In genomic region chr1:40267767-40268187, GRCh38 we compare ENCODE assay signal across 13 cellular contexts. TPM values are rescaled to one million over a fixed set of nuclear protein-coding genes. Genes with fewer than 3 reads are reported as not detected.
A peak's percentile ranks its signal among the peaks of the same experiment; 100 is the strongest.
DNase-seq lines count a peak whose midpoint lies in the region; ATAC-seq and TF ChIP-seq lines count a peak whose summit lies in the region.
"Had no signal": no experiment of that assay in that cellular context is flagged by ENCODE, and none has a peak within 500 bp of the region (broad histone marks: within the 10 kb centered on the region; RNA-seq: fewer than 3 reads in every experiment).

No MANE protein-coding gene starts in this region.

- H3K36me3 Mint-ChIP-seq in activated CD4-positive, alpha-beta memory T cell treated with anti-CD3 and anti-CD28 coated beads for 36 hours, result peaks cover 46% of the 10 kb centered on the region

- no peak overlapping the region for H3K4me3 Mint-ChIP-seq in activated CD4-positive, alpha-beta memory T cell treated with anti-CD3 and anti-CD28 coated beads for 36 hours

- H3K36me3 ChIP-seq in mucosa of descending colon (ENCODE audit: low read depth) (peaks cover 9% of the 10 kb centered on the region), PC-9 (ENCODE audit: low read depth) (peaks cover 46% of the 10 kb centered on the region), smooth muscle cell (ENCODE audit: low read depth) (peaks cover 19% of the 10 kb centered on the region)

- 82% methylated on average over 2 of the region's 2 CpGs for WGBS in smooth muscle cell (ENCODE audit: low lambda C conversion rate)

- peaks cover 60% of the 10 kb centered on the region for H3K4me1 Mint-ChIP-seq in activated CD4-positive, alpha-beta memory T cell treated with anti-CD3 and anti-CD28 coated beads for 36 hours (ENCODE audit: low read depth)

- H3K4me1 ChIP-seq in mucosa of descending colon (ENCODE audit: low read depth) (no peaks in the 10 kb centered on the region), PC-9 (replicated peaks; ENCODE audit: insufficient read depth) (no peaks in the 10 kb centered on the region), smooth muscle cell (ENCODE audit: low read depth) (no peaks in the 10 kb centered on the region)

- TF ChIP-seq CTCF in mucosa of descending colon (IDR thresholded peaks at IDR 0.05) (no peak), PC-9 (conservative IDR thresholded peaks at IDR 0.05) (no peak), smooth muscle cell (IDR thresholded peaks at IDR 0.05; ENCODE audit: borderline replicate concordance, insufficient read depth, poor library complexity, severe bottlenecking) (no peak)

- no peak overlapping the region for H3K27ac Mint-ChIP-seq in activated CD4-positive, alpha-beta memory T cell treated with anti-CD3 and anti-CD28 coated beads for 36 hours

- in situ Hi-C loops in ACHN (cut with HindIII; ENCODE audit: low pct_ligation_motif_present, low pct_unique_long_range_greater_than_20kb, low sequenced_read_pairs), result no loop called here

- H4K20me1 ChIP-seq in PC-9 (ENCODE audit: insufficient read depth) (peaks cover 21% of the 10 kb centered on the region), smooth muscle cell (ENCODE audit: low read depth) (peaks cover 15% of the 10 kb centered on the region)

- H3F3A ChIP-seq in PC-9 (ENCODE audit: insufficient read depth, low read depth) (no peaks in the 10 kb centered on the region), smooth muscle cell (ENCODE audit: low read depth) (no peaks in the 10 kb centered on the region)

- DNase-seq in ACHN, result peak; percentile 12
- peak; percentile 13 for DNase-seq in NCI-H446 treated with DMSO at 0.1 percent for 48 hours (lab: John Stamatoyannopoulos, UW)
- DNase-seq in epithelial cell of prostate (ENCODE audit: low read depth, low spot score), result peak; percentile 79
- no peak for DNase-seq in mucosa of descending colon
- no peak for DNase-seq in activated CD4-positive, alpha-beta memory T cell treated with anti-CD3 and anti-CD28 coated beads for 36 hours
- no peak for DNase-seq in PC-9
- DNase-seq in smooth muscle cell (lab: John Stamatoyannopoulos, UW; ENCODE audit: unreplicated experiment), result no peak
- DNase-seq: C1 segment of cervical spinal cord, NCI-H82, trophoblast cell had no signal

- peaks cover 7% of the 10 kb centered on the region for H3K79me2 ChIP-seq in PC-9 (ENCODE audit: low read depth)
- H3K79me2 ChIP-seq in smooth muscle cell (ENCODE audit: low read depth), result peaks cover 11% of the 10 kb centered on the region

- H3K27me3 ChIP-seq in PC-9 (ENCODE audit: insufficient read depth, low read depth) (no peaks in the 10 kb centered on the region), smooth muscle cell (ENCODE audit: low read depth) (no peaks in the 10 kb centered on the region)

- H3K4me3 ChIP-seq in mucosa of descending colon, result no peak overlapping the region
- H3K4me3 ChIP-seq in PC-9, result no peak overlapping the region
- H3K4me3 ChIP-seq in smooth muscle cell, result no peak overlapping the region

- intact Hi-C loops in mucosa of descending colon (cut with DNase I, micrococcal nuclease), result no loop called here
- intact Hi-C loops in activated CD4-positive, alpha-beta memory T cell treated with anti-CD3 and anti-CD28 coated beads for 36 hours (cut with micrococcal nuclease), result no loop called here
- intact Hi-C loops in PC-9 (cut with micrococcal nuclease; ENCODE audit: unreplicated experiment), result no loop called here

- no peak overlapping the region for H3K4me2 ChIP-seq in PC-9
- H3K4me2 ChIP-seq in smooth muscle cell, result no peak overlapping the region

- CTCF ChIA-PET in activated CD4-positive, alpha-beta memory T cell treated with anti-CD3 and anti-CD28 coated beads for 36 hours (lab: Charles Lee), result interaction anchor here (2.0 kb wide), 1 partner anchor 114 kb away, joined by 7 read pairs; no protein-coding TSS in a partner anchor
- CTCF ChIA-PET in PC-9 (lab: Charles Lee), result no interaction called here

- no peaks in the 10 kb centered on the region for H3K9me3 ChIP-seq in mucosa of descending colon
- H3K9me3 ChIP-seq in PC-9 (ENCODE audit: insufficient read depth, low read depth), result no peaks in the 10 kb centered on the region
- no peaks in the 10 kb centered on the region for H3K9me3 ChIP-seq in smooth muscle cell (replicated peaks; ENCODE audit: low read depth)

- H3K27ac ChIP-seq in epithelial cell of prostate (peak overlapping the region; percentile 71), PC-9 (no peak overlapping the region), smooth muscle cell (ENCODE audit: low read depth) (no peak overlapping the region)

- no peaks in the 10 kb centered on the region for H3K27me3 Mint-ChIP-seq in activated CD4-positive, alpha-beta memory T cell treated with anti-CD3 and anti-CD28 coated beads for 36 hours

- H3K9ac ChIP-seq in smooth muscle cell (ENCODE audit: low read depth), result no peak overlapping the region

- POLR2A ChIA-PET in activated CD4-positive, alpha-beta memory T cell treated with anti-CD3 and anti-CD28 coated beads for 36 hours (lab: Charles Lee), result no interaction called here
- POLR2A ChIA-PET in PC-9 (lab: Charles Lee; ENCODE audit: unreplicated experiment), result no interaction called here

- no peaks in the 10 kb centered on the region for H3K9me3 Mint-ChIP-seq in activated CD4-positive, alpha-beta memory T cell treated with anti-CD3 and anti-CD28 coated beads for 36 hours

- no peaks in the 10 kb centered on the region for H3K9me2 ChIP-seq in PC-9 (ENCODE audit: insufficient read depth)

- H2AFZ ChIP-seq in PC-9, result no peak overlapping the region
- H2AFZ ChIP-seq in smooth muscle cell (ENCODE audit: low read depth), result no peak overlapping the region

- peak; percentile 28 for ATAC-seq in mucosa of descending colon
- ATAC-seq in HG03025 (IDR thresholded peaks at IDR 0.05; ENCODE audit: low FRiP score, unreplicated experiment), result no peak

- no TSS peak for BruUV-seq in PC-9 (replicated peaks; lab: Mats Ljungman, UMichigan)

RNA-seq across cellular contexts. Expression of gene ZMPSTE24, which starts 9.7 kb away (rescaled TPM):
- 10 to 100 TPM; 46.0 to 51.9 (median 47.0) TPM for total RNA-seq in mucosa of descending colon
- total RNA-seq in activated CD4-positive, alpha-beta memory T cell treated with anti-CD3 and anti-CD28 coated beads for 36 hours, result 10 to 100 TPM; 29.5 to 30.5 TPM
- total RNA-seq in PC-9 (2021), result 36.9 and 55.8 TPM in 2 replicates
- 48.9 and 53.3 TPM in 2 replicates for total RNA-seq in smooth muscle cell
- polyA plus RNA-seq in smooth muscle cell, result 28.8 and 29.8 TPM in 2 replicates

RNA-seq across cellular contexts. Expression of gene TMCO2, which starts 20.0 kb away (rescaled TPM):
- total RNA-seq in mucosa of descending colon, result not detected
- not detected for total RNA-seq in activated CD4-positive, alpha-beta memory T cell treated with anti-CD3 and anti-CD28 coated beads for 36 hours
- not detected in 2 replicates for total RNA-seq in PC-9 (2021)
- not detected in 2 replicates for total RNA-seq in smooth muscle cell
- not detected in 2 replicates for polyA plus RNA-seq in smooth muscle cell
- total RNA-seq: H1, HT-29 had no signal
- polyA plus RNA-seq: H1 had no signal

RNA-seq across cellular contexts. Expression of gene COL9A2, which starts 49.3 kb away (rescaled TPM):
- total RNA-seq in mucosa of descending colon (10 to 100 TPM in 1 of 3 donors, 1 to 10 TPM in 2; 3.4 to 11.2 (median 4.8) TPM), PC-9 (2021) (9.3 and 13.5 TPM in 2 replicates), smooth muscle cell (6.5 and 8.0 TPM in 2 replicates)
- 10 to 100 TPM; 11.7 to 13.1 TPM for total RNA-seq in activated CD4-positive, alpha-beta memory T cell treated with anti-CD3 and anti-CD28 coated beads for 36 hours
- polyA plus RNA-seq in smooth muscle cell, result 16.0 and 24.5 TPM in 2 replicates

Comparison
In these comparisons a context has a peak if more than half of its experiments do, and no peak if none do; other contexts are left out.
1. DNase-seq: peak in ACHN (single experiment), NCI-H446 treated with DMSO at 0.1 percent for 48 hours (single experiment) and epithelial cell of prostate (single experiment); none in mucosa of descending colon (0 of 3), activated CD4-positive, alpha-beta memory T cell treated with anti-CD3 and anti-CD28 coated beads for 36 hours (single experiment), PC-9 (0 of 2) and smooth muscle cell (single experiment).